14 cellular contexts compared by ENCODE assay signal in genomic region chr7:17488829-17489228, GRCh38.
"Had no signal": no experiment of that assay in that cellular context is flagged by ENCODE, and none has a peak within 500 bp of the region (broad histone marks: within the 10 kb centered on the region; RNA-seq: fewer than 3 reads in every experiment).

No MANE protein-coding gene starts in this region.

- DNase-seq: activated B cell treated with CpG ODN at 0.5 μM for 24 hours; activated CD4-positive, alpha-beta T cell treated with anti-CD3 and anti-CD28 coated beads for 48 hours; activated CD8-positive, alpha-beta T cell treated with anti-CD3 and anti-CD28 coated beads for 36 hours; activated effector memory CD4-positive, alpha-beta T cell treated with anti-CD3 and anti-CD28 coated beads, Interleukin-2, amount 50 U/mL, for 16 hours; activated T-cell treated with anti-CD3 and anti-CD28 coated beads, Interleukin-2, amount 50 U/mL, for 48 hours; erythroblast; gastrocnemius medialis; heart right ventricle; left colon; right cardiac atrium; stimulated activated CD4-positive, alpha-beta T cell treated with anti-CD3 and anti-CD28 coated beads, Interleukin-15, amount 100 ng/mL, for 24 hours; stimulated activated CD4-positive, alpha-beta T cell treated with anti-CD3 and anti-CD28 coated beads, Interleukin-4, amount 100 ng/mL, for 24 hours; stimulated activated naive CD4-positive, alpha-beta T cell treated with Interleukin-2 at 50 U/mL for 16 hours; substantia nigra had no signal
